9 cellular contexts compared by ENCODE assay signal in the genomic region with DNA sequence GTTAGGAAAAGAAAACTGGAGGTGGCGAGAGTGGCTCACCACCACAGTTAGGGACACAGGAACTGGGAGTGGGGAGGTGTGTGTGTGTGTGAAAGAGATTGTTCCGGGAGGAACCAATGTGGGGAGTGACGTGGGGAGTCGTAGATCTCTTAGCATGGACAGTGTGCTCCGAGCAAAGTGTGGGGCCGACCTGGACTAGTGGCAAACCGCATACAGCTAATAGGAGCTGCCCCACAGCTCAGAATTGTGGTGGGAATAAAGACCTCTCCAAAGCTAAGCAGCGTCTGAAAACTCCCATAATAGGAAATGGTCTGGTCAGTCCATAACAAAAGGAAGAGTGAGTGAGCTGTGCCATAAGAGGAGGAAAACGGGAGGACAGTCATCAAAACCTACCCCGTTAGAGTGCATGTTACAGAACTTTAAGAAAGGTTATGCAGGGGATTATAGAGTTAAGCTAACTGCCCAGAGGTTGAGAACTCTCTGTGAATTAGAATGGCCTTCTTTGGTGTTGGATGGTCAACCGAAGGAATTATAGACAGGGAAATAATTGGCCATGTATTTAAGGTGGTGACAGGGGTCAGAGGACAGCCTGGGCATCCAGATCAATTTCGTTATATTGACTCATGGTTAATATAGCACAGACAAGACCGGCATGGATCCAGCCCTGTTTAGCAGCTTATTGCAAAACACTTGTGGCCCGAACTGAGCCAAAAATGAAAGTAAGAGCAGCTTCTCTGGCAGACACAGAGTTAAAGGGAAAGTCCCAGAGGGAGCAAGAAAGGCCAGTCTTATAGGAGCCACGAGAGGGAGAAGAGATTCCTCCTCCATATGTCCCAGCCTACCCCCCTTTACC. TPM values are rescaled to one million over a fixed set of nuclear protein-coding genes. Genes with fewer than 3 reads are reported as not detected.
DNase-seq lines count a peak whose midpoint lies in the region; ATAC-seq, FAIRE-seq and TF ChIP-seq lines count a peak whose summit lies in the region.
"Had no signal": no experiment of that assay in that cellular context is flagged by ENCODE, and none has a peak within 500 bp of the region (broad histone marks: within the 10 kb centered on the region; RNA-seq: fewer than 3 reads in every experiment).

No MANE protein-coding gene starts in this region.

- peak overlapping the region; percentile 94 for H3K4me2 ChIP-seq in HepG2 (ENCODE audit: low read depth, low read length)

- 0 out of 2 replicates have a peak overlapping the region, but pooled peaks have one; percentile 17 for H3K9ac ChIP-seq in HepG2 (ENCODE audit: insufficient read depth, low read depth, low read length)

- H3K27me3 ChIP-seq in RWPE2 (ENCODE audit: insufficient read depth, poor library complexity, severe bottlenecking) (no peaks in the 10 kb centered on the region), HepG2 (ENCODE audit: control insufficient read depth in 1 of 2, insufficient read depth in 2 of 2, low read length in 2 of 2) (peaks cover 6 to 34% of the 10 kb centered on the region in 2 experiments; a peak in 4 of 5 replicates), A673 (replicated peaks; ENCODE audit: insufficient read depth, low read depth, low read length, poor library complexity) (no peaks in the 10 kb centered on the region)

- no peak for TF ChIP-seq POLR2A in HepG2 (IDR thresholded peaks at IDR 0.05; ENCODE audit: insufficient read depth in 1 of 2, low read depth in 2 of 2, low read length in 2 of 2)

- ATAC-seq in RWPE2 (ENCODE audit: low read depth) (peak; percentile 53; the same call in 2 of the 3 replicates), HepG2 (peak; percentile 83)
- ATAC-seq: HCT116 had no signal

- in situ Hi-C loops in HepG2 (cut with HindIII; ENCODE audit: extremely low pct_ligation_motif_present, low pct_unique_long_range_greater_than_20kb): no loop called here

- TF ChIP-seq EP300 in HepG2 (IDR thresholded peaks at IDR 0.05; ENCODE audit: low read depth in 2 of 2, low read length in 2 of 2) (no peak), HepG2 (CRISPR knock-in tag; IDR thresholded peaks at IDR 0.05; ENCODE audit: borderline replicate concordance) (no peak)

- no peak overlapping the region for H3K27ac ChIP-seq in RWPE2 (ENCODE audit: poor library complexity, severe bottlenecking)
- no peak overlapping the region for H3K27ac ChIP-seq in HepG2 (ENCODE audit: extremely low read length, insufficient read depth, low read length)
- no peak overlapping the region for H3K27ac ChIP-seq in substantia nigra (ENCODE audit: low read depth, low read length, poor library complexity, severe bottlenecking)
- no peak overlapping the region for H3K27ac ChIP-seq in A673 (ENCODE audit: low read depth, low read length, poor library complexity, severe bottlenecking)

- CTCF ChIA-PET in HepG2 (lab: Yijun Ruan, JAX; ENCODE audit: low intra/inter-chr PET ratio, low total read pairs): no interaction called here
- CTCF ChIA-PET in A673 (lab: Charles Lee): no interaction called here

- H3K4me1 ChIP-seq in RWPE2 (ENCODE audit: insufficient read depth, poor library complexity, severe bottlenecking) (no peaks in the 10 kb centered on the region), HepG2 (ENCODE audit: insufficient read depth, low read length) (peaks cover 20% of the 10 kb centered on the region), A673 (ENCODE audit: insufficient read depth, low read length, poor library complexity, severe bottlenecking) (no peaks in the 10 kb centered on the region)

- 10% methylated on average over 15 of the region's 15 CpGs for WGBS in HepG2 (ENCODE audit: low lambda C conversion rate)

- FAIRE-seq in HepG2 (lab: Jason Lieb, UNC): no peak

- TF ChIP-seq RAD21 in HepG2 (CRISPR knock-in tag; IDR thresholded peaks at IDR 0.05): no peak

- H3K36me3 ChIP-seq in RWPE2 (ENCODE audit: low read depth): no peaks in the 10 kb centered on the region
- H3K36me3 ChIP-seq in HepG2 (replicated peaks in 1 of 2; ENCODE audit: control insufficient read depth in 1 of 2, insufficient read depth in 2 of 2, low read length in 2 of 2): no peaks in the 10 kb centered on the region
- no peaks in the 10 kb centered on the region for H3K36me3 ChIP-seq in A673 (ENCODE audit: insufficient read depth, low read length, poor library complexity, severe bottlenecking)

- BruUV-seq in HepG2 (replicated peaks; lab: Mats Ljungman, UMichigan) (no TSS peak), A673 (replicated peaks; lab: Mats Ljungman, UMichigan) (no TSS peak)

- POLR2A ChIA-PET in HepG2 (lab: Yijun Ruan, JAX) (interaction anchor here (0.9 to 1.7 kb wide), 2 partner anchors 15 to 184 kb away, joined by 3 to 4 read pairs; no protein-coding TSS in a partner anchor), A673 (lab: Charles Lee; ENCODE audit: low non-redundant PET) (no interaction called here)

- no peak overlapping the region for H2AFZ ChIP-seq in HepG2 (ENCODE audit: low read length)

- H3K4me3 ChIP-seq in RWPE2 (ENCODE audit: severe bottlenecking) (no peak overlapping the region), HepG2 (replicated peaks in 1 of 3; ENCODE audit: insufficient read depth in 1 of 3, low read depth in 2 of 3, low read length in 3 of 3) (peak overlapping the region; percentile 30 to 63 (median 61)), A673 (ENCODE audit: low read depth, low read length, poor library complexity, severe bottlenecking) (no peak overlapping the region)

- intact Hi-C loops in HepG2 (cut with micrococcal nuclease; ENCODE audit: unreplicated experiment): no loop called here
- intact Hi-C loops in A673 (cut with micrococcal nuclease; ENCODE audit: unreplicated experiment): no loop called here

- no peaks in the 10 kb centered on the region for H3K79me2 ChIP-seq in HepG2 (ENCODE audit: insufficient read depth, low read length)

- no peaks in the 10 kb centered on the region for H3K9me3 ChIP-seq in RWPE2 (ENCODE audit: severe bottlenecking)
- H3K9me3 ChIP-seq in HepG2 (ENCODE audit: low read length): no peaks in the 10 kb centered on the region; the same call in 1 of the 2 replicates
- H3K9me3 ChIP-seq in A673 (ENCODE audit: low read depth, low read length, poor library complexity, severe bottlenecking): no peaks in the 10 kb centered on the region

- DNase-seq in ELR (ENCODE audit: low read depth) (peak; percentile 48), H4 (ENCODE audit: low spot score) (peak; percentile 18), RWPE2 (ENCODE audit: low spot score) (no peak), HepG2 (ENCODE audit: low spot score) (peak; percentile 34), substantia nigra (lab: John Stamatoyannopoulos, UW) (no peak), NCI-H2107 (lab: John Stamatoyannopoulos, UW) (no peak), A673 (ENCODE audit: low spot score) (no peak)
- DNase-seq in activated CD4-positive, alpha-beta T cell treated with anti-CD3 and anti-CD28 coated beads for 1 hour: no peak

- TF ChIP-seq CTCF in RWPE2 (IDR thresholded peaks at IDR 0.05; ENCODE audit: poor library complexity, severe bottlenecking) (no peak), HepG2 (CRISPR knock-in tag; IDR thresholded peaks at IDR 0.05) (no peak), A673 (conservative IDR thresholded peaks at IDR 0.05; ENCODE audit: low read depth, low read length) (no peak)

- H4K20me1 ChIP-seq in HepG2 (ENCODE audit: insufficient read depth, low read length): no peaks in the 10 kb centered on the region

TF ChIP-seq in HepG2, 621 proteins besides CTCF, POLR2A, EP300 and RAD21 (continues in another document):
- TF ChIP-seq ZNF652 (CRISPR knock-in tag; IDR thresholded peaks at IDR 0.05; ENCODE audit: borderline replicate concordance, low read depth): peak; percentile 88
- TF ChIP-seq LCORL (IDR thresholded peaks at IDR 0.05): no peak
- TF ChIP-seq LCORL (CRISPR knock-in tag; IDR thresholded peaks at IDR 0.05): peak; percentile 21; the same call in 1 of the 2 replicates
- 0 out of 2 replicates have a peak, but pooled peaks have one; percentile 4 for TF ChIP-seq NR2F6 (IDR thresholded peaks at IDR 0.05)
- peak; percentile 14; the same call in 1 of the 2 replicates for TF ChIP-seq NR2F6 (CRISPR knock-in tag; IDR thresholded peaks at IDR 0.05)
- TF ChIP-seq KAT2B (IDR thresholded peaks at IDR 0.05; ENCODE audit: borderline replicate concordance, low read depth, low read length): 0 out of 2 replicates have a peak, but pooled peaks have one; percentile 22
- TF ChIP-seq CEBPB (IDR thresholded peaks at IDR 0.05; ENCODE audit: borderline replicate concordance, low read depth, low read length): peak; percentile 78; the same call in 1 of the 2 replicates
- TF ChIP-seq BRD4 (CRISPR knock-in tag; IDR thresholded peaks at IDR 0.05): no peak
- TF ChIP-seq ZNF703 (CRISPR knock-in tag; IDR thresholded peaks at IDR 0.05; ENCODE audit: borderline replicate concordance): no peak

RNA-seq across cellular contexts. Expression of a gene that starts 8.9 kb away (rescaled TPM):
- total RNA-seq in H4 (2014; rRNA removed; shearing (Covaris generic)): not detected in 2 replicates
- total RNA-seq in HepG2 (2016; rRNA removed; fragmentation: Illumina TruSeq; extraction: Trizol) (0.20 TPM in 2 replicates), A673 (2021) (not detected in 2 replicates)
- not detected in 2 replicates for total RNA-seq in HepG2 (2016; cell fraction: cytosol; rRNA removed; fragmentation: Illumina TruSeq; extraction: Trizol; ENCODE audit: low read depth)
- 0.11 and 0.19 TPM in 2 replicates for total RNA-seq in HepG2 (2016; cell fraction: insoluble cytoplasmic fraction; rRNA removed; fragmentation: Illumina TruSeq; extraction: Trizol)
- 0.15 and 0.17 TPM in 2 replicates for total RNA-seq in HepG2 (2016; cell fraction: membrane; rRNA removed; fragmentation: Illumina TruSeq; extraction: Trizol)
- total RNA-seq in HepG2 (2016; cell fraction: nucleus; rRNA removed; fragmentation: Illumina TruSeq; extraction: Trizol): 0.19 and 0.31 TPM in 2 replicates
- 0.17 and 0.20 TPM in 2 replicates for polyA plus RNA-seq in HepG2 (2011; rRNA removed)
- polyA plus RNA-seq in HepG2 (2011; cell fraction: cytosol; rRNA removed): 0.15 and 0.17 TPM in 2 replicates
- 0.27 and 0.61 TPM in 2 replicates for polyA plus RNA-seq in HepG2 (2011; cell fraction: nucleus; rRNA removed)
- 0.47 and 0.95 TPM in 2 replicates for polyA plus RNA-seq in HepG2 (2012)
- 0.03 TPM in 1 of 2 replicates, not detected in the other for polyA plus RNA-seq in HepG2 (2016; cell fraction: cytosol; fragmentation: Illumina TruSeq; extraction: Trizol; ENCODE audit: low read depth)
- polyA plus RNA-seq in HepG2 (2016; cell fraction: insoluble cytoplasmic fraction; fragmentation: Illumina TruSeq; extraction: Trizol; ENCODE audit: low read depth): 0.08 and 0.12 TPM in 2 replicates
- 0.07 TPM in 2 replicates for polyA plus RNA-seq in HepG2 (2016; cell fraction: membrane; fragmentation: Illumina TruSeq; extraction: Trizol; ENCODE audit: low read depth)
- 0.33 and 0.34 TPM in 2 replicates for polyA plus RNA-seq in HepG2 (2016; cell fraction: nucleus; fragmentation: Illumina TruSeq; extraction: Trizol; ENCODE audit: insufficient read depth, low read depth)
- 0.50 TPM in 1 of 2 replicates, not detected in the other for polyA minus RNA-seq in HepG2 (2011; rRNA and poly(A)+ RNA removed; ENCODE audit: low replicate concordance)
- polyA minus RNA-seq in HepG2 (2011; cell fraction: cytosol; rRNA and poly(A)+ RNA removed): not detected in 2 replicates
- 0.52 and 0.99 TPM in 2 replicates for polyA minus RNA-seq in HepG2 (2011; cell fraction: nucleus; rRNA and poly(A)+ RNA removed)

Comparison
In these comparisons a context has a peak if more than half of its experiments do, and no peak if none do; other contexts are left out.
1. DNase-seq: peak in ELR (single experiment), H4 (single experiment) and HepG2 (single experiment); none in RWPE2 (single experiment), substantia nigra (0 of 49), NCI-H2107 (single experiment), A673 (single experiment) and activated CD4-positive, alpha-beta T cell treated with anti-CD3 and anti-CD28 coated beads for 1 hour (single experiment).
2. H3K4me3 ChIP-seq: peak in HepG2 (3 of 3); none in RWPE2 (single experiment) and A673 (single experiment).